In the genomic region with DNA sequence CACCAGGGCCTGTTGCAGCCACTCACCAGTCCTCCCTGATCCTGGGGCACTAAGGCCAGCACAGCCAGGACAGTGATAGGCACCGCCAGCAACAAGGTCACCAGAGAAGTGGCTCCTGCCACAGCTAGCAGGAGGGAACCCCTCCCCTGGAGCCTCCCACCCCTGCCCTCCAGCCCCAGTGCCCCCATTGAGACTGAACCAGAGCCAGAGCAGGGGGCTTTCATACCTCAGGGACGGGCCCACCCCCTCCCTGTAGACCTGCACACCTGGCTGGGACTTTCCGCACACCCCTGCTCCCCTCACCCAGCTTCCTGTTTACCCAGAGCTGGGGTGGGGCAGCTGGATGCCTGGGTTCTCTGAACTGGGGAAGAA, we compare ENCODE assay signal across 1 cellular context.
TF ChIP-seq lines count a peak whose summit lies in the region.

A gene with protein sequence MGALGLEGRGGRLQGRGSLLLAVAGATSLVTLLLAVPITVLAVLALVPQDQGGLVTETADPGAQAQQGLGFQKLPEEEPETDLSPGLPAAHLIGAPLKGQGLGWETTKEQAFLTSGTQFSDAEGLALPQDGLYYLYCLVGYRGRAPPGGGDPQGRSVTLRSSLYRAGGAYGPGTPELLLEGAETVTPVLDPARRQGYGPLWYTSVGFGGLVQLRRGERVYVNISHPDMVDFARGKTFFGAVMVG (minus strand): TSS at position 195 of the 372 bp plus-strand sequence. CDS start 7 bp downstream, at position 188.

TF ChIP-seq in liver, 16 proteins besides CTCF, POLR2A, EP300 and RAD21 (continued from another document):
- TF ChIP-seq REST (IDR thresholded peaks at IDR 0.05), result no peak
- TF ChIP-seq JUND (IDR thresholded peaks at IDR 0.05), result no peak
- TF ChIP-seq RXRA (IDR thresholded peaks at IDR 0.05), result no peak
- TF ChIP-seq GABPA (IDR thresholded peaks at IDR 0.05 in 1 of 2, conservative IDR thresholded peaks at IDR 0.05 in 1 of 2), result no peak
- TF ChIP-seq, protein P1, sequence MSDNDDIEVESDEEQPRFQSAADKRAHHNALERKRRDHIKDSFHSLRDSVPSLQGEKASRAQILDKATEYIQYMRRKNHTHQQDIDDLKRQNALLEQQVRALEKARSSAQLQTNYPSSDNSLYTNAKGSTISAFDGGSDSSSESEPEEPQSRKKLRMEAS (IDR thresholded peaks at IDR 0.05), result no peak
- no peak for TF ChIP-seq YY1 (IDR thresholded peaks at IDR 0.05)
